In the genomic region with DNA sequence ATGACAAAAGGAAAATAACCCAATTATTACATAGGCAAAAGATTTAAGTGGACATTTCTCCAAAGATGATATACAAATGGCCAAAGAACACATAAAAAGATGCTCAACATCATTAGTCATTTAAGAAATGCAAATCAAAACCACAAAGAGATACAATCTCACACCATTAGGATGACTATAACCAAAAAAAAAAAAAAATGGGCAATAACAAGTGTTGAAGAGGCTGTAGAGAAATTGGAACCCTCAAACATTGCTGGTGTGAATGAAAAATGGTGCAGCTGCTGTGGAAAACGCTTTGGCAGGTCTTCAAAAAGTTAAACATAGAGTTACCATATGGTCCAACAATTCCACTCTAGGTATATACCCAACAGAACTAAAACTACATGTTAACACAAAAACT, we compare ENCODE assay signal across 25 cellular contexts. TPM values are rescaled to one million over a fixed set of nuclear protein-coding genes. Genes with fewer than 3 reads are reported as not detected.
DNase-seq lines count a peak whose midpoint lies in the region; TF ChIP-seq lines count a peak whose summit lies in the region.
"Had no signal": no experiment of that assay in that cellular context is flagged by ENCODE, and none has a peak within 500 bp of the region (broad histone marks: within the 10 kb centered on the region; RNA-seq: fewer than 3 reads in every experiment).

No MANE protein-coding gene starts in this region.

- H3K9me3 ChIP-seq in HEK293 (ENCODE audit: control insufficient read depth, insufficient read depth, low read depth, low read length) (no peaks in the 10 kb centered on the region), SJCRH30 (replicated peaks) (no peaks in the 10 kb centered on the region)
- H3K9me3 ChIP-seq: BLaER1 treated with 17β-estradiol and CSF1 and Interleukin-3, amounts not matched to agents 10 nM and 100 nM; breast epithelium; suprapubic skin had no signal

- TF ChIP-seq CTCF in HEK293 (tag by site-specific recombination; IDR thresholded peaks at IDR 0.05) = no peak

- H3K27me3 ChIP-seq in SJCRH30 = no peaks in the 10 kb centered on the region
- H3K27me3 ChIP-seq: BLaER1 treated with 17β-estradiol and CSF1 and Interleukin-3, amounts not matched to agents 10 nM and 100 nM; suprapubic skin had no signal

- H3K4me3 ChIP-seq in HEK293 (ENCODE audit: low read depth, low read length) = no peak overlapping the region
- no peak overlapping the region for H3K4me3 ChIP-seq in SJCRH30
- H3K4me3 ChIP-seq: BLaER1 treated with 17β-estradiol and CSF1 and Interleukin-3, amounts not matched to agents 10 nM and 100 nM; breast epithelium; PC-9; skin epidermis; suprapubic skin had no signal

- H3K36me3 ChIP-seq in HEK293 (ENCODE audit: control insufficient read depth in 2 of 2, insufficient read depth in 1 of 2, low read length in 2 of 2) = no peaks in the 10 kb centered on the region
- H3K36me3 ChIP-seq in SJCRH30 = no peaks in the 10 kb centered on the region
- H3K36me3 ChIP-seq: BLaER1 treated with 17β-estradiol and CSF1 and Interleukin-3, amounts not matched to agents 10 nM and 100 nM; breast epithelium; suprapubic skin had no signal

- H3K4me1 ChIP-seq in HEK293 (ENCODE audit: control insufficient read depth, insufficient read depth, low read length) (no peaks in the 10 kb centered on the region), SJCRH30 (peaks cover 4% of the 10 kb centered on the region; the same call in 1 of the 2 replicates)
- H3K4me1 ChIP-seq: breast epithelium had no signal

- POLR2A ChIA-PET in HEK293 (lab: Yijun Ruan, JAX) = no interaction called here

- CTCF ChIA-PET in HEK293 (lab: Yijun Ruan, JAX) = no interaction called here

- H3K27ac ChIP-seq in HEK293 (ENCODE audit: extremely low read depth, low read depth, low read length) (no peak overlapping the region), SJCRH30 (no peak overlapping the region)
- H3K27ac ChIP-seq: 22Rv1; BLaER1 treated with 17β-estradiol and CSF1 and Interleukin-3, amounts not matched to agents 10 nM and 100 nM; breast epithelium; epithelial cell of prostate; PC-9; suprapubic skin had no signal

- DNase-seq in DMS 273 (lab: John Stamatoyannopoulos, UW; ENCODE audit: unreplicated experiment) = peak; percentile 68
- DNase-seq in DMS 273 treated with DMSO at 0.1 percent for 48 hours (lab: John Stamatoyannopoulos, UW) = no peak
- DNase-seq in SJCRH30 = peak; percentile 7 to 32
- DNase-seq in inferior parietal cortex (ENCODE audit: extremely low spot score) = peak; percentile 17
- no peak for DNase-seq in cerebellar cortex (ENCODE audit: low spot score)
- no peak for DNase-seq in stimulated activated CD4-positive, alpha-beta T cell treated with anti-CD3 and anti-CD28 coated beads, Interleukin-2, amount 100 ng/mL, for 24 hours
- no peak for DNase-seq in NCI-H187 (lab: John Stamatoyannopoulos, UW)
- DNase-seq: activated CD8-positive, alpha-beta memory T cell treated with anti-CD3 and anti-CD28 coated beads, Interleukin-2, amount 50 U/mL, for 48 hours; dermis blood vessel endothelial cell; DMS153; GOT3; KG1; left colon; NCI-H1092; NCI-H2081 treated with DMSO at 0.1 percent for 48 hours; NCI-H524 treated with DMSO at 0.1 percent for 48 hours; PC-9; stimulated activated CD4-positive, alpha-beta T cell treated with anti-CD3 and anti-CD28 coated beads, Interleukin-4, amount 100 ng/mL, for 1 hour had no signal

TF ChIP-seq in HEK293, 187 proteins besides CTCF, POLR2A, EP300 and RAD21:
- TF ChIP-seq ZNF391 (tag by site-specific recombination; IDR thresholded peaks at IDR 0.05; ENCODE audit: borderline replicate concordance, low read depth) = no peak
- TF ChIP-seq ZNF140 (tag by site-specific recombination; IDR thresholded peaks at IDR 0.05) = 0 out of 2 replicates have a peak, but pooled peaks have one; percentile 9
TF ChIP-seq in HEK293: peak in this region for 1.

RNA-seq across cellular contexts. Expression of gene PRDX4, which starts 5.6 kb away (rescaled TPM):
- total RNA-seq in SJCRH30 (2014; rRNA removed; shearing (Covaris generic)) = 183 and 196 TPM in 2 replicates

Comparison
In these comparisons a context has a peak if more than half of its experiments do, and no peak if none do; other contexts are left out.
1. DNase-seq: peak in DMS 273 (single experiment), SJCRH30 (2 of 2) and inferior parietal cortex (single experiment); none in DMS 273 treated with DMSO at 0.1 percent for 48 hours (single experiment), cerebellar cortex (single experiment), stimulated activated CD4-positive, alpha-beta T cell treated with anti-CD3 and anti-CD28 coated beads, Interleukin-2, amount 100 ng/mL, for 24 hours (0 of 2) and NCI-H187 (0 of 2).